ENCODE assay signal across 11 cellular contexts in genomic region chr5:64690104-64690416, GRCh38. TPM values are rescaled to one million over a fixed set of nuclear protein-coding genes. Genes with fewer than 3 reads are reported as not detected.
DNase-seq lines count a peak whose midpoint lies in the region; ATAC-seq and TF ChIP-seq lines count a peak whose summit lies in the region.
"Had no signal": no experiment of that assay in that cellular context is flagged by ENCODE, and none has a peak within 500 bp of the region (broad histone marks: within the 10 kb centered on the region; RNA-seq: fewer than 3 reads in every experiment).

No MANE protein-coding gene starts in this region.

- WGBS in SK-N-SH (ENCODE audit: low lambda C conversion rate), result 5% methylated on average over 9 of the region's 9 CpGs

- no peak overlapping the region for H3K27ac Mint-ChIP-seq in activated B cell treated with CpG ODN at 0.5 μM for 24 hours
- H3K27ac Mint-ChIP-seq: natural killer cell had no signal

- CTCF ChIA-PET in SK-N-SH (lab: Yijun Ruan, JAX) (interaction anchor here (1.7 kb wide), 1 partner anchor 78 kb away, joined by 4 read pairs; no protein-coding TSS in a partner anchor), activated B cell treated with CpG ODN at 0.5 μM for 24 hours (lab: Charles Lee) (no interaction called here)

- intact Hi-C loops in activated B cell treated with CpG ODN at 0.5 μM for 24 hours (cut with micrococcal nuclease), result no loop called here

- H3K4me1 ChIP-seq in SK-N-SH (ENCODE audit: control insufficient read depth in 1 of 2, insufficient read depth in 2 of 2, low read depth in 1 of 2, low read length in 1 of 2), result no peaks in the 10 kb centered on the region; a peak in 1 of 4 replicates
- H3K4me1 ChIP-seq: foreskin keratinocyte had no signal

- H3K4me3 Mint-ChIP-seq in activated B cell treated with CpG ODN at 0.5 μM for 24 hours, result peak overlapping the region; percentile 44
- H3K4me3 Mint-ChIP-seq: natural killer cell had no signal

- H4K20me1 ChIP-seq in SK-N-SH (ENCODE audit: insufficient read depth), result no peaks in the 10 kb centered on the region

- 0 out of 2 replicates have a peak, but pooled peaks cover 4% of the 10 kb centered on the region for H3K9me3 ChIP-seq in SK-N-SH

- H3K27me3 ChIP-seq in SK-N-SH (ENCODE audit: insufficient read depth), result peaks cover 60% of the 10 kb centered on the region

- ATAC-seq in SK-N-SH treated with all-trans-retinoic acid at 6 μM for 48 hours, result no peak
- ATAC-seq in activated B cell treated with CpG ODN at 0.5 μM for 24 hours (ENCODE audit: low read depth), result no peak
- no peak for ATAC-seq in GM21619 (IDR thresholded peaks at IDR 0.05; ENCODE audit: unreplicated experiment)
- ATAC-seq in HG03025 (IDR thresholded peaks at IDR 0.05; ENCODE audit: low FRiP score, unreplicated experiment), result no peak
- ATAC-seq in GM21390 (IDR thresholded peaks at IDR 0.05; ENCODE audit: unreplicated experiment), result no peak

- DNase-seq in SK-N-SH (no peak), activated B cell treated with CpG ODN at 0.5 μM for 24 hours (no peak), fibroblast of pulmonary artery (ENCODE audit: low read depth) (no peak), skeletal muscle cell (ENCODE audit: low read depth) (no peak)
- DNase-seq: natural killer cell, SIG-M5 had no signal

- H3K79me2 ChIP-seq in SK-N-SH (ENCODE audit: insufficient read depth), result no peaks in the 10 kb centered on the region

- peak overlapping the region; percentile 77; the same call in 1 of the 2 replicates for H3K4me2 ChIP-seq in SK-N-SH

- H3K9ac ChIP-seq in SK-N-SH, result no peak overlapping the region

- peak overlapping the region; percentile 46; the same call in 1 of the 2 replicates for H2AFZ ChIP-seq in SK-N-SH (ENCODE audit: low read depth)

- no peaks in the 10 kb centered on the region for H3K36me3 ChIP-seq in SK-N-SH (replicated peaks in 1 of 2; ENCODE audit: control insufficient read depth in 1 of 2, insufficient read depth in 2 of 2, low read length in 1 of 2)

- TF ChIP-seq CTCF in SK-N-SH (IDR thresholded peaks at IDR 0.05) (no peak), activated B cell treated with CpG ODN at 0.5 μM for 24 hours (IDR thresholded peaks at IDR 0.05) (no peak), fibroblast of pulmonary artery (IDR thresholded peaks at IDR 0.05; ENCODE audit: low read length, missing control alignments) (no peak)

- H3K27me3 Mint-ChIP-seq in activated B cell treated with CpG ODN at 0.5 μM for 24 hours, result peaks cover 33% of the 10 kb centered on the region

- H3K4me3 ChIP-seq in SK-N-SH (ENCODE audit: low read depth in 2 of 2, low read length in 1 of 2) (peak overlapping the region; percentile 27 to 44; a peak in 2 of 4 replicates), fibroblast of pulmonary artery (replicated peaks; ENCODE audit: low read depth, low read length) (peak overlapping the region; percentile 30), skeletal muscle cell (ENCODE audit: low read depth, low read length) (peak overlapping the region; percentile 45)

- no peak overlapping the region for H3K27ac ChIP-seq in SK-N-SH (ENCODE audit: low read depth in 2 of 2, low read length in 1 of 2)
- H3K27ac ChIP-seq: foreskin keratinocyte had no signal

- no peak for TF ChIP-seq RAD21 in SK-N-SH (IDR thresholded peaks at IDR 0.05; ENCODE audit: low read length)

- no peaks in the 10 kb centered on the region for H3K36me3 Mint-ChIP-seq in activated B cell treated with CpG ODN at 0.5 μM for 24 hours (ENCODE audit: low read depth)
- H3K36me3 Mint-ChIP-seq: natural killer cell had no signal

- no peak for TF ChIP-seq EP300 in SK-N-SH (IDR thresholded peaks at IDR 0.05; ENCODE audit: borderline replicate concordance in 1 of 2, low read depth in 1 of 2, low read length in 1 of 2)

- H3K9me3 Mint-ChIP-seq in activated B cell treated with CpG ODN at 0.5 μM for 24 hours, result no peaks in the 10 kb centered on the region
- H3K9me3 Mint-ChIP-seq: natural killer cell had no signal

- H3F3A ChIP-seq in SK-N-SH (replicated peaks; ENCODE audit: insufficient read depth), result no peaks in the 10 kb centered on the region

- H3K4me1 Mint-ChIP-seq in activated B cell treated with CpG ODN at 0.5 μM for 24 hours, result peaks cover 5% of the 10 kb centered on the region

- no peaks in the 10 kb centered on the region for H3K9me2 ChIP-seq in SK-N-SH

- POLR2A ChIA-PET in SK-N-SH (lab: Yijun Ruan, JAX), result no interaction called here
- POLR2A ChIA-PET in activated B cell treated with CpG ODN at 0.5 μM for 24 hours (lab: Charles Lee), result no interaction called here

TF ChIP-seq in SK-N-SH, 30 proteins besides CTCF, POLR2A, EP300 and RAD21:
- TF ChIP-seq RXRA (IDR thresholded peaks at IDR 0.05; ENCODE audit: borderline replicate concordance, low read depth), result no peak
- no peak for TF ChIP-seq JUND (IDR thresholded peaks at IDR 0.05)
- no peak for TF ChIP-seq RFX5 (IDR thresholded peaks at IDR 0.05; ENCODE audit: low read length)
- no peak for TF ChIP-seq MXI1 (IDR thresholded peaks at IDR 0.05; ENCODE audit: low read depth, low read length)
- TF ChIP-seq, protein P1, sequence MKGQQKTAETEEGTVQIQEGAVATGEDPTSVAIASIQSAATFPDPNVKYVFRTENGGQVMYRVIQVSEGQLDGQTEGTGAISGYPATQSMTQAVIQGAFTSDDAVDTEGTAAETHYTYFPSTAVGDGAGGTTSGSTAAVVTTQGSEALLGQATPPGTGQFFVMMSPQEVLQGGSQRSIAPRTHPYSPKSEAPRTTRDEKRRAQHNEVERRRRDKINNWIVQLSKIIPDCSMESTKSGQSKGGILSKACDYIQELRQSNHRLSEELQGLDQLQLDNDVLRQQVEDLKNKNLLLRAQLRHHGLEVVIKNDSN (IDR thresholded peaks at IDR 0.05; ENCODE audit: borderline replicate concordance, low read depth), result no peak
- no peak for TF ChIP-seq YY1 (IDR thresholded peaks at IDR 0.05; ENCODE audit: low read depth)
- TF ChIP-seq TCF12 (IDR thresholded peaks at IDR 0.05), result no peak
- TF ChIP-seq, protein P2, sequence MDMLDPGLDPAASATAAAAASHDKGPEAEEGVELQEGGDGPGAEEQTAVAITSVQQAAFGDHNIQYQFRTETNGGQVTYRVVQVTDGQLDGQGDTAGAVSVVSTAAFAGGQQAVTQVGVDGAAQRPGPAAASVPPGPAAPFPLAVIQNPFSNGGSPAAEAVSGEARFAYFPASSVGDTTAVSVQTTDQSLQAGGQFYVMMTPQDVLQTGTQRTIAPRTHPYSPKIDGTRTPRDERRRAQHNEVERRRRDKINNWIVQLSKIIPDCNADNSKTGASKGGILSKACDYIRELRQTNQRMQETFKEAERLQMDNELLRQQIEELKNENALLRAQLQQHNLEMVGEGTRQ (IDR thresholded peaks at IDR 0.05; ENCODE audit: borderline replicate concordance, low read depth, low read length), result no peak
- no peak for TF ChIP-seq POLR2AphosphoS5 (IDR thresholded peaks at IDR 0.05; ENCODE audit: low read depth, low read length)

TF ChIP-seq in SK-N-SH treated with all-trans-retinoic acid at 6 μM for 48 hours, 23 proteins besides CTCF, POLR2A, EP300 and RAD21:
- TF ChIP-seq SNAI2 (CRISPR knock-in tag; IDR thresholded peaks at IDR 0.05), result no peak
- no peak for TF ChIP-seq OSR1 (CRISPR knock-in tag; IDR thresholded peaks at IDR 0.05)
- no peak for TF ChIP-seq PPARA (CRISPR knock-in tag; IDR thresholded peaks at IDR 0.05; ENCODE audit: borderline replicate concordance)
- TF ChIP-seq CREB5 (CRISPR knock-in tag; IDR thresholded peaks at IDR 0.05; ENCODE audit: low read depth), result no peak
- TF ChIP-seq TOX (CRISPR knock-in tag; IDR thresholded peaks at IDR 0.05; ENCODE audit: borderline replicate concordance), result no peak
- no peak for TF ChIP-seq TCF4 (CRISPR knock-in tag; IDR thresholded peaks at IDR 0.05; ENCODE audit: borderline replicate concordance)
- TF ChIP-seq ESRRG (CRISPR knock-in tag; IDR thresholded peaks at IDR 0.05), result no peak
- no peak for TF ChIP-seq ZFP3 (CRISPR knock-in tag; IDR thresholded peaks at IDR 0.05)
- no peak for TF ChIP-seq GLIS3 (CRISPR knock-in tag; IDR thresholded peaks at IDR 0.05)
- TF ChIP-seq, protein P3, sequence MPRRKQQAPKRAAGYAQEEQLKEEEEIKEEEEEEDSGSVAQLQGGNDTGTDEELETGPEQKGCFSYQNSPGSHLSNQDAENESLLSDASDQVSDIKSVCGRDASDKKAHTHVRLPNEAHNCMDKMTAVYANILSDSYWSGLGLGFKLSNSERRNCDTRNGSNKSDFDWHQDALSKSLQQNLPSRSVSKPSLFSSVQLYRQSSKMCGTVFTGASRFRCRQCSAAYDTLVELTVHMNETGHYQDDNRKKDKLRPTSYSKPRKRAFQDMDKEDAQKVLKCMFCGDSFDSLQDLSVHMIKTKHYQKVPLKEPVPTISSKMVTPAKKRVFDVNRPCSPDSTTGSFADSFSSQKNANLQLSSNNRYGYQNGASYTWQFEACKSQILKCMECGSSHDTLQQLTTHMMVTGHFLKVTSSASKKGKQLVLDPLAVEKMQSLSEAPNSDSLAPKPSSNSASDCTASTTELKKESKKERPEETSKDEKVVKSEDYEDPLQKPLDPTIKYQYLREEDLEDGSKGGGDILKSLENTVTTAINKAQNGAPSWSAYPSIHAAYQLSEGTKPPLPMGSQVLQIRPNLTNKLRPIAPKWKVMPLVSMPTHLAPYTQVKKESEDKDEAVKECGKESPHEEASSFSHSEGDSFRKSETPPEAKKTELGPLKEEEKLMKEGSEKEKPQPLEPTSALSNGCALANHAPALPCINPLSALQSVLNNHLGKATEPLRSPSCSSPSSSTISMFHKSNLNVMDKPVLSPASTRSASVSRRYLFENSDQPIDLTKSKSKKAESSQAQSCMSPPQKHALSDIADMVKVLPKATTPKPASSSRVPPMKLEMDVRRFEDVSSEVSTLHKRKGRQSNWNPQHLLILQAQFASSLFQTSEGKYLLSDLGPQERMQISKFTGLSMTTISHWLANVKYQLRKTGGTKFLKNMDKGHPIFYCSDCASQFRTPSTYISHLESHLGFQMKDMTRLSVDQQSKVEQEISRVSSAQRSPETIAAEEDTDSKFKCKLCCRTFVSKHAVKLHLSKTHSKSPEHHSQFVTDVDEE (CRISPR knock-in tag; IDR thresholded peaks at IDR 0.05), result no peak

RNA-seq across cellular contexts. Expression of gene SHISAL2B, which starts 0.2 kb away (rescaled TPM):
- polyA plus RNA-seq in SK-N-SH (2012; rRNA removed), result 0.16 TPM in 1 of 2 replicates, not detected in the other
- polyA plus RNA-seq in SK-N-SH (2012; cell fraction: cytosol; rRNA removed), result 0.05 and 0.10 TPM in 2 replicates
- 0.12 TPM in 1 of 2 replicates, not detected in the other for polyA plus RNA-seq in SK-N-SH (2012; cell fraction: nucleus; rRNA removed)
- not detected in 2 replicates for total RNA-seq in activated B cell treated with CpG ODN at 0.5 μM for 24 hours
- total RNA-seq: foreskin keratinocyte, natural killer cell had no signal
- polyA plus RNA-seq: foreskin keratinocyte had no signal
